Comparison of ENCODE assay signal across 1 cellular context in genomic region chr1:25993197-25993951, GRCh38.
TF ChIP-seq lines count a peak whose summit lies in the region.

No MANE protein-coding gene starts in this region.

TF ChIP-seq in IMR-90, 13 proteins besides CTCF, POLR2A, EP300 and RAD21:
- TF ChIP-seq NFE2L2 (IDR thresholded peaks at IDR 0.05; ENCODE audit: low read depth, low read length): no peak
- TF ChIP-seq RCOR1 (IDR thresholded peaks at IDR 0.05; ENCODE audit: insufficient replicate concordance, low read length): no peak
- no peak for TF ChIP-seq CHD1 (IDR thresholded peaks at IDR 0.05; ENCODE audit: low read depth, low read length)
- no peak for TF ChIP-seq MXI1 (IDR thresholded peaks at IDR 0.05; ENCODE audit: borderline replicate concordance, low read depth, low read length)
- TF ChIP-seq CEBPB (IDR thresholded peaks at IDR 0.05; ENCODE audit: low read depth, low read length): no peak
- no peak for TF ChIP-seq MAFK (IDR thresholded peaks at IDR 0.05; ENCODE audit: low read depth, low read length)
- TF ChIP-seq FOS (IDR thresholded peaks at IDR 0.05; ENCODE audit: low read depth, low read length): no peak
- no peak for TF ChIP-seq SMC3 (IDR thresholded peaks at IDR 0.05; ENCODE audit: low read depth, low read length)
- TF ChIP-seq BHLHE40 (IDR thresholded peaks at IDR 0.05; ENCODE audit: low read depth, low read length): no peak
- TF ChIP-seq USF2 (IDR thresholded peaks at IDR 0.05; ENCODE audit: low read depth, low read length): no peak
- TF ChIP-seq RFX5 (IDR thresholded peaks at IDR 0.05; ENCODE audit: low read depth, low read length): no peak
- no peak for TF ChIP-seq MAZ (IDR thresholded peaks at IDR 0.05; ENCODE audit: borderline replicate concordance, low read depth, low read length)
